ENCODE assay signal across 9 cellular contexts in the genomic region with DNA sequence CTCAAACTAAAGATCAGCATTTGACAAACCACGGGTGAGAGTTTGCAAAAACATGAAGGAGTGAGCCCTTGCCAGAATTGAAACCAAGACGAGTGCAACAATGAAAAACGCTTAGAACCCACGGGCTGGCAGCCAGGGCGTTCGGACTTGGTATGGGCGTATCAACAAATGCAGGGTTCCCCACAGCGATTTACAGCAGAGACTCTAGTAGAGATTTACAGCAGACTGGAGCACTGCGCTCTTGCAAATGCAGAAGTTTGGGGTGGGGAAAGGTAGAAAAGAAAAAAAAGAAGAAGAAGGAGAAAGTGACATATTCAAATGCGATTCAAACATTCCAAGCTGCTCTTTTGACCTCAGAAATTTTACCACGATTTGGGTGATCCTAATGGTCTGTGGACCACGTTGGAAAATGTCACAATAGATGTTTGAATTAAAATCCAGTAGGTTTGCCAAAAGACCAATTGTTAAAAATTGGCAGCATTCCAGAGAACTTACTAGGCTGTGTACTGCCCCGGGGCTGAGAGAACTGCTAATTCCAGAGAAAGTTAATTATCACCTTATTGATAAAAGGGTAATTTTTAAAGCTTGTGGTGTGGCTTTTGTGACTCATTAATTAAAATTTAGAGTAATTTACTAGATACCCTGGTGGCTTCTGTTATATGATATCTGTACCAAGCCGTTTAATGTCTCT. TPM values are rescaled to one million over a fixed set of nuclear protein-coding genes. Genes with fewer than 3 reads are reported as not detected.
DNase-seq lines count a peak whose midpoint lies in the region; ATAC-seq lines count a peak whose summit lies in the region.
"Had no signal": no experiment of that assay in that cellular context is flagged by ENCODE, and none has a peak within 500 bp of the region (broad histone marks: within the 10 kb centered on the region; RNA-seq: fewer than 3 reads in every experiment).

No MANE protein-coding gene starts in this region.

- H3K4me3 ChIP-seq in muscle layer of duodenum (ENCODE audit: low read depth in 1 of 2, low read length in 2 of 2) = peak overlapping the region; percentile 42 to 65

- H3K4me3 Mint-ChIP-seq in T-cell = peak overlapping the region; percentile 89 to 96 (median 96)

- H3K36me3 ChIP-seq in muscle layer of duodenum (ENCODE audit: control insufficient read depth in 1 of 2, insufficient read depth in 2 of 2, low read length in 2 of 2) = no peaks in the 10 kb centered on the region

- no peak overlapping the region for H3K27ac ChIP-seq in muscle layer of duodenum (ENCODE audit: low read length)

- H3K27me3 Mint-ChIP-seq in T-cell = no peaks in the 10 kb centered on the region

- H3K4me1 ChIP-seq in muscle layer of duodenum (ENCODE audit: control insufficient read depth in 1 of 2, insufficient read depth in 2 of 2, low read length in 2 of 2) = peaks cover 14 to 18% of the 10 kb centered on the region in 2 donors

- H3K27me3 ChIP-seq in muscle layer of duodenum (ENCODE audit: low read depth, low read length) = no peaks in the 10 kb centered on the region

- peak overlapping the region; percentile 96 to 97 for H3K27ac Mint-ChIP-seq in T-cell

- peaks cover 27% of the 10 kb centered on the region for H3K36me3 Mint-ChIP-seq in T-cell

- POLR2A ChIA-PET in T-cell (lab: Charles Lee) = interaction anchor here (0.6 to 0.9 kb wide), 2 partner anchors 27 to 30 kb away, joined by 3 read pairs; no protein-coding TSS in a partner anchor

- no peaks in the 10 kb centered on the region for H3K9me3 ChIP-seq in muscle layer of duodenum (ENCODE audit: control insufficient read depth in 1 of 2, low read length in 2 of 2)

- no peaks in the 10 kb centered on the region for H3K9me3 Mint-ChIP-seq in T-cell

- DNase-seq in DMS153 treated with DMSO at 0.1 percent for 48 hours (lab: John Stamatoyannopoulos, UW; ENCODE audit: unreplicated experiment) (peak; percentile 26), DMS153 (lab: John Stamatoyannopoulos, UW) (no peak), T-cell (peak in 33 of 34 experiments; percentile 7 to 59 (median 36)), dermis blood vessel endothelial cell (peak; percentile 56), iPS-NIHi11 (ENCODE audit: low spot score) (no peak)

- ATAC-seq in T-cell (replicated peaks in 1 of 4) (peak in 3 of 4 experiments; percentile 14 to 27 (median 24)), GM21529 (IDR thresholded peaks at IDR 0.05; ENCODE audit: unreplicated experiment) (no peak), HG02610 (IDR thresholded peaks at IDR 0.05; ENCODE audit: unreplicated experiment) (no peak)

- peaks cover 77 to 92% (median 84%) of the 10 kb centered on the region in 3 donors for H3K4me1 Mint-ChIP-seq in T-cell

- CTCF ChIA-PET in T-cell (lab: Charles Lee) = interaction anchor here in 1 of 2 donors (0.7 to 4.4 kb wide), 5 partner anchors 22 to 94 kb away, joined by 3 to 58 read pairs (median 5); no protein-coding TSS in a partner anchor

RNA-seq across cellular contexts. Expression of gene SCML4, which starts 3.4 kb away (rescaled TPM):
- 100 to 1,000 TPM in 1 of 5 donors, 10 to 100 TPM in 4; 71.4 to 106 (median 82.3) TPM for total RNA-seq in T-cell
- not detected in 2 replicates for total RNA-seq in dermis blood vessel endothelial cell
- total RNA-seq: myocyte had no signal

Comparison
In these comparisons a context has a peak if more than half of its experiments do, and no peak if none do; other contexts are left out.
1. DNase-seq: peak in DMS153 treated with DMSO at 0.1 percent for 48 hours (single experiment), T-cell (33 of 34) and dermis blood vessel endothelial cell (single experiment); none in DMS153 (single experiment) and iPS-NIHi11 (single experiment).
2. ATAC-seq: peak in T-cell (3 of 4); none in GM21529 (single experiment) and HG02610 (single experiment).
3. RNA of gene SCML4, which starts 3.4 kb away (total RNA-seq): 71.4 to 106 TPM in T-cell; not detected in dermis blood vessel endothelial cell; every median in the first group is over 10 times any median in the second.